In the genomic region with DNA sequence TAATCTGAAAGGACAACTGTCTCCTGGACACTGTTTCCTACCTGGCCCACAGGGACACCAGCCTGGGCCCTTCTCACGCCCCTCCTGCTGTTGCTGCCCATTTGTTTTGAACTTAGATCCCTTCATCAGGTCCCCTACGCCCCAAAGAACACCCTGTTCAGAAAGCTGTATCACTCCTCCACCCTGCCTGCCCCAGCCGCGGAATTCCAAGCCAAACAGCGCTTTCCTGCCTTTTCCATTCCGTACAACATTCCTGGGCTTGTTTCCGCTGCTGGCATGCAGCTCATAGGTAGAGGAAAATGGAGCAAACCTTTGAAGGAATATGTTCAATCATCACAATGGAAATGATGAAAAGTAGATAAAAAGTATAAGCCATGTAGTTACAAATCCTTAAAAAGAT, we compare ENCODE assay signal across 29 cellular contexts. TPM values are rescaled to one million over a fixed set of nuclear protein-coding genes. Genes with fewer than 3 reads are reported as not detected.
DNase-seq lines count a peak whose midpoint lies in the region; ATAC-seq and TF ChIP-seq lines count a peak whose summit lies in the region.
"Had no signal": no experiment of that assay in that cellular context is flagged by ENCODE, and none has a peak within 500 bp of the region (broad histone marks: within the 10 kb centered on the region; RNA-seq: fewer than 3 reads in every experiment).

No MANE protein-coding gene starts in this region.

- in situ Hi-C loops in mammary epithelial cell (cut with MboI; ENCODE audit: low sequenced_read_pairs in 2 of 2): no loop called here

- H2AFZ ChIP-seq in mammary epithelial cell (ENCODE audit: low read depth, low read length): peak overlapping the region; percentile 70
- H2AFZ ChIP-seq in mesenchymal stem cell (ENCODE audit: low read depth, low read length): peak overlapping the region; percentile 48

- no peak overlapping the region for H2AK5ac ChIP-seq in mesenchymal stem cell (ENCODE audit: low read length, severe bottlenecking)

- peak overlapping the region in 1 of 2 experiments; percentile 34 for H3K18ac ChIP-seq in mesenchymal stem cell (ENCODE audit: low read depth in 1 of 2, low read length in 2 of 2)

- no peak overlapping the region for H3K9ac ChIP-seq in mammary epithelial cell (ENCODE audit: insufficient read depth, low read length)
- no peak overlapping the region for H3K9ac ChIP-seq in mesenchymal stem cell (ENCODE audit: low read length)

- H3K36me3 Mint-ChIP-seq in MCF 10A (ENCODE audit: insufficient read depth, unreplicated experiment) (no peaks in the 10 kb centered on the region), type B pancreatic cell (peaks cover 13% of the 10 kb centered on the region)
- H3K36me3 Mint-ChIP-seq: activated naive CD4-positive, alpha-beta T cell treated with anti-CD3 and anti-CD28 coated beads, Interleukin-2, amount 50 U/mL, for 24 hours; stimulated activated naive B cell treated with anti-CD40 and anti-IgM and Interleukin-4, amounts not matched to agents 10 μg/mL and 1 μg/mL and 100 μg/mL, for 72 hours had no signal

- H3K23ac ChIP-seq in mesenchymal stem cell (ENCODE audit: low read length in 2 of 2): no peak overlapping the region

- no peak for ATAC-seq in HG03521 (IDR thresholded peaks at IDR 0.05; ENCODE audit: unreplicated experiment)
- ATAC-seq: left lung; naive thymus-derived CD4-positive, alpha-beta T cell; Panc1; stimulated activated naive B cell treated with anti-CD40 and anti-IgM and Interleukin-4, amounts not matched to agents 10 μg/mL and 1 μg/mL and 100 μg/mL, for 72 hours had no signal

- H3K4me2 ChIP-seq in mammary epithelial cell (ENCODE audit: insufficient read depth, low read depth, low read length) (peak overlapping the region; percentile 42), mesenchymal stem cell (ENCODE audit: low read length, poor library complexity, severe bottlenecking) (no peak overlapping the region)

- no peak for DNase-seq in mammary epithelial cell
- no peak for DNase-seq in MCF 10A (ENCODE audit: unreplicated experiment)
- DNase-seq in left ventricle myocardium inferior: no peak
- no peak for DNase-seq in mesenchymal stem cell
- no peak for DNase-seq in type B pancreatic cell (ENCODE audit: extremely low spot score, unreplicated experiment)
- DNase-seq in DMS79 (lab: John Stamatoyannopoulos, UW): no peak
- no peak for DNase-seq in NCI-H2196 (lab: John Stamatoyannopoulos, UW; ENCODE audit: unreplicated experiment)
- DNase-seq: activated CD4-positive, alpha-beta T cell treated with anti-CD3 and anti-CD28 coated beads, Interleukin-2, amount 10 ng/mL, durations not matched to agents 24 days and 14 days; activated CD8-positive, alpha-beta memory T cell treated with anti-CD3 and anti-CD28 coated beads for 24 hours; activated T-cell treated with anti-CD3 and anti-CD28 coated beads for 4 hours; amygdala; C1 segment of cervical spinal cord; effector CD8-positive, alpha-beta T cell; erythroblast; left lung; naive thymus-derived CD4-positive, alpha-beta T cell; NCI-H1436 treated with DMSO at 0.1 percent for 48 hours; NCI-H748 treated with DMSO at 0.1 percent for 48 hours; SIG-M5; stimulated activated naive B cell treated with anti-CD40 and anti-IgM and Interleukin-4, amounts not matched to agents 10 μg/mL and 1 μg/mL and 100 μg/mL, for 72 hours; SW 1271; WERI-Rb-1 had no signal

- H3K4me1 ChIP-seq in mammary epithelial cell (ENCODE audit: insufficient read depth, low read length) (peaks cover 24% of the 10 kb centered on the region), left ventricle myocardium inferior (peaks cover 42% of the 10 kb centered on the region), mesenchymal stem cell (ENCODE audit: control insufficient read depth, insufficient read depth, low read depth, low read length) (peaks cover 4% of the 10 kb centered on the region)

- H3K14ac ChIP-seq in mesenchymal stem cell (ENCODE audit: low read length in 2 of 2): peak overlapping the region in 1 of 2 experiments; percentile 39

- no peaks in the 10 kb centered on the region for H3K79me1 ChIP-seq in mesenchymal stem cell (replicated peaks; ENCODE audit: low read length, poor library complexity, severe bottlenecking)

- H3K27ac Mint-ChIP-seq in MCF 10A (ENCODE audit: low read depth, unreplicated experiment) (no peak overlapping the region), type B pancreatic cell (peak overlapping the region; percentile 56)
- H3K27ac Mint-ChIP-seq: activated CD4-positive, alpha-beta T cell treated with anti-CD3 and anti-CD28 coated beads, Interleukin-2, amount 10 ng/mL, durations not matched to agents 24 days and 14 days; activated naive CD4-positive, alpha-beta T cell treated with anti-CD3 and anti-CD28 coated beads, Interleukin-2, amount 50 U/mL, for 24 hours; activated T-helper 2 cell treated with anti-CD3 and anti-CD28 coated beads, Interferon-gamma antibody, Interleukin-2, Interleukin-4, amounts not matched to agents 10 μg/mL and 5 μg/mL and 100 μg/mL, durations not matched to agents 14 hours and 24 hours and 36 hours; naive thymus-derived CD4-positive, alpha-beta T cell; stimulated activated naive B cell treated with anti-CD40 and anti-IgM and Interleukin-4, amounts not matched to agents 10 μg/mL and 1 μg/mL and 100 μg/mL, for 72 hours had no signal

- no peak overlapping the region for H3K4ac ChIP-seq in mesenchymal stem cell (ENCODE audit: low read depth in 1 of 2, low read length in 2 of 2)

- no TSS peak for BruUV-seq in mammary epithelial cell (replicated peaks; lab: Mats Ljungman, UMichigan)
- BruUV-seq in MCF 10A (replicated peaks; lab: Mats Ljungman, UMichigan): no TSS peak

- TF ChIP-seq CTCF in mammary epithelial cell (conservative IDR thresholded peaks at IDR 0.05 in 1 of 2, IDR thresholded peaks at IDR 0.05 in 1 of 2; ENCODE audit: extremely low read depth in 1 of 2, insufficient read depth in 1 of 2, low read depth in 1 of 2, low read length in 2 of 2) (no peak), MCF 10A (IDR thresholded peaks at IDR 0.05; ENCODE audit: unreplicated experiment) (no peak), left ventricle myocardium inferior (IDR thresholded peaks at IDR 0.05; ENCODE audit: borderline replicate concordance) (no peak), type B pancreatic cell (conservative IDR thresholded peaks at IDR 0.05) (no peak)

- no peaks in the 10 kb centered on the region for H3K79me2 ChIP-seq in mammary epithelial cell (ENCODE audit: insufficient read depth, low read length)

- H3K27ac ChIP-seq in mammary epithelial cell (ENCODE audit: insufficient read depth, low read depth, low read length) (no peak overlapping the region), left ventricle myocardium inferior (replicated peaks) (peak overlapping the region; percentile 57), mesenchymal stem cell (ENCODE audit: low read length, poor library complexity, severe bottlenecking) (no peak overlapping the region)
- H3K27ac ChIP-seq: 22Rv1, left lung, WERI-Rb-1 had no signal

- H3K4me3 ChIP-seq in mammary epithelial cell (replicated peaks in 1 of 3; ENCODE audit: insufficient read depth in 1 of 3, low read depth in 2 of 3, low read length in 3 of 3) (no peak overlapping the region), left ventricle myocardium inferior (no peak overlapping the region), mesenchymal stem cell (ENCODE audit: insufficient read depth in 1 of 2, low read depth in 1 of 2, low read length in 2 of 2) (no peak overlapping the region)
- H3K4me3 ChIP-seq: left lung had no signal

- no peaks in the 10 kb centered on the region for H3K9me3 ChIP-seq in mammary epithelial cell (replicated peaks; ENCODE audit: insufficient read depth, low read length)
- peaks cover 7% of the 10 kb centered on the region for H3K9me3 ChIP-seq in left ventricle myocardium inferior (replicated peaks)
- no peaks in the 10 kb centered on the region for H3K9me3 ChIP-seq in mesenchymal stem cell (ENCODE audit: control insufficient read depth, low read length)
- H3K9me3 ChIP-seq: left lung had no signal

- H2BK5ac ChIP-seq in mesenchymal stem cell (ENCODE audit: low read depth, low read length, poor library complexity, severe bottlenecking): no peak overlapping the region

- dilution Hi-C loops in mammary epithelial cell (cut with HindIII; ENCODE audit: low sequenced_read_pairs): no loop called here

- H3K27me3 ChIP-seq in mammary epithelial cell (ENCODE audit: insufficient read depth, low read length) (no peaks in the 10 kb centered on the region), left ventricle myocardium inferior (ENCODE audit: low read depth) (no peaks in the 10 kb centered on the region), mesenchymal stem cell (ENCODE audit: control insufficient read depth in 1 of 2, insufficient read depth in 1 of 2, low read length in 2 of 2) (no peaks in the 10 kb centered on the region)
- H3K27me3 ChIP-seq: left lung had no signal

- H4K8ac ChIP-seq in mesenchymal stem cell (ENCODE audit: low read length): no peak overlapping the region

- no peak overlapping the region for H4K91ac ChIP-seq in mesenchymal stem cell (ENCODE audit: low read length)

- intact Hi-C loops in mammary epithelial cell (cut with micrococcal nuclease) (no loop called here), MCF 10A (cut with micrococcal nuclease) (no loop called here), left ventricle myocardium inferior (cut with micrococcal nuclease) (no loop called here)

- H4K20me1 ChIP-seq in mammary epithelial cell (ENCODE audit: insufficient read depth, low read length): no peaks in the 10 kb centered on the region

- H3K4me3 Mint-ChIP-seq in MCF 10A (ENCODE audit: unreplicated experiment): no peak overlapping the region
- peak overlapping the region; percentile 32 for H3K4me3 Mint-ChIP-seq in type B pancreatic cell
- H3K4me3 Mint-ChIP-seq: activated CD4-positive, alpha-beta T cell treated with anti-CD3 and anti-CD28 coated beads, Interleukin-2, amount 10 ng/mL, durations not matched to agents 24 days and 14 days; activated naive CD4-positive, alpha-beta T cell treated with anti-CD3 and anti-CD28 coated beads, Interleukin-2, amount 50 U/mL, for 24 hours; naive thymus-derived CD4-positive, alpha-beta T cell; stimulated activated naive B cell treated with anti-CD40 and anti-IgM and Interleukin-4, amounts not matched to agents 10 μg/mL and 1 μg/mL and 100 μg/mL, for 72 hours had no signal

- H3K27me3 Mint-ChIP-seq in MCF 10A (ENCODE audit: insufficient read depth, unreplicated experiment): no peaks in the 10 kb centered on the region
- H3K27me3 Mint-ChIP-seq in type B pancreatic cell: peaks cover 9% of the 10 kb centered on the region
- H3K27me3 Mint-ChIP-seq: activated naive CD4-positive, alpha-beta T cell treated with anti-CD3 and anti-CD28 coated beads, Interleukin-2, amount 50 U/mL, for 24 hours had no signal

- WGBS in mammary epithelial cell (ENCODE audit: low coverage, missing lambda C conversion rate): 54% methylated on average over 6 of the region's 7 CpGs
- WGBS in mesenchymal stem cell: 94% methylated on average over 7 of the region's 7 CpGs

- H3K36me3 ChIP-seq in mammary epithelial cell (ENCODE audit: insufficient read depth, low read length) (no peaks in the 10 kb centered on the region), left ventricle myocardium inferior (no peaks in the 10 kb centered on the region), mesenchymal stem cell (ENCODE audit: control insufficient read depth in 1 of 2, insufficient read depth in 2 of 2, low read depth in 1 of 2, low read length in 2 of 2) (no peaks in the 10 kb centered on the region)
- H3K36me3 ChIP-seq: left lung, WERI-Rb-1 had no signal

- H2BK120ac ChIP-seq in mesenchymal stem cell (ENCODE audit: low read depth, low read length): no peak overlapping the region

- POLR2A ChIA-PET in MCF 10A (lab: Yijun Ruan, JAX): interaction anchor here (1.3 to 1.4 kb wide), 5 partner anchors 10 to 82 kb away, joined by 3 to 5 read pairs (median 4); no protein-coding TSS in a partner anchor

- H3K9me3 Mint-ChIP-seq in MCF 10A (ENCODE audit: unreplicated experiment) (no peaks in the 10 kb centered on the region), type B pancreatic cell (no peaks in the 10 kb centered on the region)
- H3K9me3 Mint-ChIP-seq: activated CD4-positive, alpha-beta T cell treated with anti-CD3 and anti-CD28 coated beads, Interleukin-2, amount 10 ng/mL, durations not matched to agents 24 days and 14 days; activated naive CD4-positive, alpha-beta T cell treated with anti-CD3 and anti-CD28 coated beads, Interleukin-2, amount 50 U/mL, for 24 hours; activated T-helper 2 cell treated with anti-CD3 and anti-CD28 coated beads, Interferon-gamma antibody, Interleukin-2, Interleukin-4, amounts not matched to agents 10 μg/mL and 5 μg/mL and 100 μg/mL, durations not matched to agents 14 hours and 24 hours and 36 hours; stimulated activated naive B cell treated with anti-CD40 and anti-IgM and Interleukin-4, amounts not matched to agents 10 μg/mL and 1 μg/mL and 100 μg/mL, for 72 hours had no signal

- no peaks in the 10 kb centered on the region for H3K4me1 Mint-ChIP-seq in MCF 10A (ENCODE audit: insufficient read depth, unreplicated experiment)
- H3K4me1 Mint-ChIP-seq in type B pancreatic cell (ENCODE audit: unreplicated experiment): peaks cover 12% of the 10 kb centered on the region
- H3K4me1 Mint-ChIP-seq: activated CD4-positive, alpha-beta T cell treated with anti-CD3 and anti-CD28 coated beads, Interleukin-2, amount 10 ng/mL, durations not matched to agents 24 days and 14 days; activated naive CD4-positive, alpha-beta T cell treated with anti-CD3 and anti-CD28 coated beads, Interleukin-2, amount 50 U/mL, for 24 hours; naive thymus-derived CD4-positive, alpha-beta T cell; stimulated activated naive B cell treated with anti-CD40 and anti-IgM and Interleukin-4, amounts not matched to agents 10 μg/mL and 1 μg/mL and 100 μg/mL, for 72 hours had no signal

- no peak overlapping the region for H2BK15ac ChIP-seq in mesenchymal stem cell (ENCODE audit: low read depth, poor library complexity, severe bottlenecking)

- H2BK12ac ChIP-seq in mesenchymal stem cell (ENCODE audit: low read length in 2 of 2): no peak overlapping the region

- CTCF ChIA-PET in mammary epithelial cell (lab: Charles Lee; ENCODE audit: low non-redundant PET): no interaction called here
- CTCF ChIA-PET in MCF 10A (lab: Yijun Ruan, JAX): interaction anchor here (1.8 to 2.0 kb wide), 2 partner anchors 19 to 44 kb away, joined by 8 to 9 read pairs; no protein-coding TSS in a partner anchor

RNA-seq across cellular contexts. Expression of gene GSG1, which starts 12.8 kb away (rescaled TPM):
- total RNA-seq in mammary epithelial cell: not detected
- polyA plus RNA-seq in mammary epithelial cell: 0.06 TPM
- polyA minus RNA-seq in mammary epithelial cell: not detected
- not detected in 2 replicates for total RNA-seq in MCF 10A (2022)
- not detected for total RNA-seq in left ventricle myocardium inferior
- polyA plus RNA-seq in mesenchymal stem cell (2013, experiment 1 of 2): 0.04 TPM
- not detected for polyA plus RNA-seq in mesenchymal stem cell (2013, experiment 2 of 2)
- total RNA-seq in type B pancreatic cell (ENCODE audit: low replicate concordance): 0.36 and 2.0 TPM in 2 replicates
- total RNA-seq: activated CD4-positive, alpha-beta T cell treated with anti-CD3 and anti-CD28 coated beads, Interleukin-2, amount 10 ng/mL, durations not matched to agents 24 days and 14 days; activated T-helper 2 cell treated with anti-CD3 and anti-CD28 coated beads, Interferon-gamma antibody, Interleukin-2, Interleukin-4, amounts not matched to agents 10 μg/mL and 5 μg/mL and 100 μg/mL, durations not matched to agents 14 hours and 24 hours and 36 hours; bronchial epithelial cell; naive thymus-derived CD4-positive, alpha-beta T cell; ureter had no signal
- polyA plus RNA-seq: naive thymus-derived CD4-positive, alpha-beta T cell had no signal
